Comparison of ENCODE assay signal across 30 cellular contexts in the genomic region with DNA sequence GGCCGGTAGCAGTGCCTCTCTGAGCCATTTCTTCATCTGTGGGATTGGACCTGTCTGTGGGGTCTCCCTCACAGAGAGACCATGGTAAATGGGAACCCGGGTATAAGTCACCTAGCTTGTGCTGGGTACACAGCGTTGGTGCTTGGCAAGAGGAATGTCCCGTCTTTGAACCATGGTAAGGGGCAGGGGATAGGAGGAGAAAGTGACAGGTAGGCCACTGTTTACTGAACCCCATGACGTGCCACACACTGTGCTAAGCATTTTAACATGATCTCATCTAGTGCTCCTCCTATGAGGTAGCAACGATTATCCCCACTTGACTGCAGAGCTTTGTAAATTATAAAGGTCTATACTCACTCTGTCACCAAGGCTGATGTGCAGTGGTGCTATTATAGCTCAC. TPM values are rescaled to one million over a fixed set of nuclear protein-coding genes. Genes with fewer than 3 reads are reported as not detected.
"Had no signal": no experiment of that assay in that cellular context is flagged by ENCODE, and none has a peak within 500 bp of the region (broad histone marks: within the 10 kb centered on the region; RNA-seq: fewer than 3 reads in every experiment).

No MANE protein-coding gene starts in this region.

- FAIRE-seq: frontal cortex, small intestine, TTC549 had no signal

- H3K4me1 ChIP-seq: prostate gland had no signal

- H3K9me3 ChIP-seq: neutrophil, ovary, prostate gland, stomach, tibial nerve had no signal

- H3K4me3 ChIP-seq: ovary, prostate gland, stomach, tibial nerve had no signal

- H3K27ac ChIP-seq: neutrophil, prostate gland had no signal

- H3K36me3 ChIP-seq: neutrophil, ovary, prostate gland, stomach, tibial nerve, WERI-Rb-1 had no signal

- ATAC-seq: activated CD8-positive, alpha-beta memory T cell treated with anti-CD3 and anti-CD28 coated beads, Interleukin-2, amount 10 ng/mL, durations not matched to agents 7 days and 5 days; activated CD8-positive, alpha-beta T cell treated with anti-CD3 and anti-CD28 coated beads for 36 hours; left ventricle myocardium superior; natural killer cell treated with Interleukin-12 subunit alpha and Interleukin-12 subunit beta and Interleukin-15 and Interleukin-18, amount 100 ng/mL, for 72 hours; right cardiac atrium; stimulated activated memory B cell treated with anti-CD40 and anti-IgM and Interleukin-4, amounts not matched to agents 10 μg/mL and 1 μg/mL and 100 μg/mL, for 72 hours; T-cell had no signal

- H3K27me3 ChIP-seq: ovary had no signal

- DNase-seq: activated CD4-positive, alpha-beta T cell treated with anti-CD3 and anti-CD28 coated beads, Interleukin-2, amount 10 ng/mL, durations not matched to agents 7 days and 5 days; activated CD4-positive, CD25-positive, alpha-beta regulatory T cell treated with anti-CD3 and anti-CD28 coated beads, Interleukin-2, amount 50 U/mL, for 72 hours; activated CD8-positive, alpha-beta memory T cell treated with anti-CD3 and anti-CD28 coated beads, Interleukin-2, amount 10 ng/mL, durations not matched to agents 7 days and 5 days; activated CD8-positive, alpha-beta T cell treated with anti-CD3 and anti-CD28 coated beads for 36 hours; activated effector memory CD4-positive, alpha-beta T cell treated with anti-CD3 and anti-CD28 coated beads, Interleukin-2, amount 50 U/mL, for 16 hours; activated naive CD4-positive, alpha-beta T cell treated with anti-CD3 and anti-CD28 coated beads, Interleukin-2, amount 10 ng/mL, durations not matched to agents 7 days and 5 days; activated T-cell treated with anti-CD3 and anti-CD28 coated beads for 4 hours; anterior cingulate cortex; caudate nucleus; effector memory CD4-positive, alpha-beta T cell; head of caudate nucleus; hypothalamus; left ventricle myocardium superior; mammary epithelial cell; midbrain; ovary; right cardiac atrium; small intestine; stimulated activated CD4-positive, alpha-beta T cell treated with anti-CD3 and anti-CD28 coated beads, Interleukin-2, amount 100 ng/mL, for 24 hours; stomach; T-cell; WERI-Rb-1 had no signal

RNA-seq across cellular contexts. Expression of a gene that starts 0.6 kb away (rescaled TPM):
- total RNA-seq: activated CD4-positive, alpha-beta T cell treated with anti-CD3 and anti-CD28 coated beads, Interleukin-2, amount 10 ng/mL, durations not matched to agents 7 days and 5 days; activated CD8-positive, alpha-beta memory T cell treated with anti-CD3 and anti-CD28 coated beads, Interleukin-2, amount 10 ng/mL, durations not matched to agents 7 days and 5 days; activated CD8-positive, alpha-beta T cell treated with anti-CD3 and anti-CD28 coated beads for 36 hours; dermis microvascular lymphatic vessel endothelial cell; frontal cortex; left ventricle myocardium superior; mammary epithelial cell; natural killer cell treated with Interleukin-12 subunit alpha and Interleukin-12 subunit beta and Interleukin-15 and Interleukin-18, amount 100 ng/mL, for 72 hours had no signal
